8 cellular contexts compared by ENCODE assay signal in the genomic region with DNA sequence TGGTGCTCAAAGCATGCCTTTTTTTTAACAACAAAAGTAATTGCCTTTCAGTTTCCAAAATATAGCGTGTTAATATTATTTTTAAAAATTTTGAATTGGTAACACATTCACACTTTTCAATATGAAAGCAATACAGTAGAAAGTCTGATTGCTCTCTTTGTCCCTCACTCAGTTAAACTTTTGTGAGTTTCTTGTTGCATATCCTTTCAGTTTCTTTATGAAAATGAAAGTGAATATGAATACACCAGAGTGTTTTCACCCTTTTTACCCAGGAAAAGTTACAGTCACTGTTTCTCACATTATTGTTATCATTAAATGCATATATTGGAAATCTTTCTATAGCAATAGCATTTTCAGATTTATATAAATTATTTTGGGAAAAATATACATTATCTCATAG.
DNase-seq lines count a peak whose midpoint lies in the region; ATAC-seq and TF ChIP-seq lines count a peak whose summit lies in the region.
"Had no signal": no experiment of that assay in that cellular context is flagged by ENCODE, and none has a peak within 500 bp of the region (broad histone marks: within the 10 kb centered on the region; RNA-seq: fewer than 3 reads in every experiment).

No MANE protein-coding gene starts in this region.

- H3K27ac ChIP-seq in mesenchymal stem cell (ENCODE audit: low read length, poor library complexity, severe bottlenecking): no peak overlapping the region
- H3K27ac ChIP-seq: right atrium auricular region had no signal

- H2BK12ac ChIP-seq in mesenchymal stem cell (ENCODE audit: low read length in 2 of 2): no peak overlapping the region

- whole genome bisulfite sequencing in mesenchymal stem cell: no CpG with 5 or more reads among the region's 1 CpG

- H3K27me3 ChIP-seq in mesenchymal stem cell (ENCODE audit: control insufficient read depth in 1 of 2, insufficient read depth in 1 of 2, low read length in 2 of 2): no peaks in the 10 kb centered on the region
- H3K27me3 ChIP-seq: right atrium auricular region had no signal

- intact Hi-C loops in mucosa of descending colon (cut with DNase I, micrococcal nuclease): no loop called here

- H4K8ac ChIP-seq in mesenchymal stem cell (ENCODE audit: low read length): no peak overlapping the region

- H2BK15ac ChIP-seq in mesenchymal stem cell (ENCODE audit: low read depth, poor library complexity, severe bottlenecking): no peak overlapping the region

- H3K18ac ChIP-seq in mesenchymal stem cell (ENCODE audit: low read depth in 1 of 2, low read length in 2 of 2): no peak overlapping the region

- H3K4ac ChIP-seq in mesenchymal stem cell (ENCODE audit: low read depth in 1 of 2, low read length in 2 of 2): no peak overlapping the region

- no peak overlapping the region for H3K14ac ChIP-seq in mesenchymal stem cell (ENCODE audit: low read length in 2 of 2)

- H2AK5ac ChIP-seq in mesenchymal stem cell (ENCODE audit: low read length, severe bottlenecking): no peak overlapping the region

- H2BK5ac ChIP-seq in mesenchymal stem cell (ENCODE audit: low read depth, low read length, poor library complexity, severe bottlenecking): no peak overlapping the region

- no peaks in the 10 kb centered on the region for H3K4me1 ChIP-seq in mesenchymal stem cell (ENCODE audit: control insufficient read depth, insufficient read depth, low read depth, low read length)
- no peaks in the 10 kb centered on the region for H3K4me1 ChIP-seq in mucosa of descending colon (ENCODE audit: low read depth)
- H3K4me1 ChIP-seq: right atrium auricular region had no signal

- no peak for TF ChIP-seq CTCF in mucosa of descending colon (IDR thresholded peaks at IDR 0.05)

- no peak overlapping the region for H3K9ac ChIP-seq in mesenchymal stem cell (ENCODE audit: low read length)

- H3K36me3 ChIP-seq in mesenchymal stem cell (ENCODE audit: control insufficient read depth in 1 of 2, insufficient read depth in 2 of 2, low read depth in 1 of 2, low read length in 2 of 2) (no peaks in the 10 kb centered on the region), mucosa of descending colon (ENCODE audit: low read depth) (no peaks in the 10 kb centered on the region)
- H3K36me3 ChIP-seq: right atrium auricular region had no signal

- no peaks in the 10 kb centered on the region for H3K79me1 ChIP-seq in mesenchymal stem cell (replicated peaks; ENCODE audit: low read length, poor library complexity, severe bottlenecking)

- ATAC-seq in GM18907 (IDR thresholded peaks at IDR 0.05; ENCODE audit: unreplicated experiment) (peak; percentile 98), GM21528 (IDR thresholded peaks at IDR 0.05; ENCODE audit: low FRiP score, unreplicated experiment) (peak; percentile 97), HG03108 (IDR thresholded peaks at IDR 0.05; ENCODE audit: unreplicated experiment) (peak; percentile 97), mucosa of descending colon (no peak)

- H3K23ac ChIP-seq in mesenchymal stem cell (ENCODE audit: low read length in 2 of 2): no peak overlapping the region

- H3K4me2 ChIP-seq in mesenchymal stem cell (ENCODE audit: low read length, poor library complexity, severe bottlenecking): no peak overlapping the region

- DNase-seq in mesenchymal stem cell: peak; percentile 9
- DNase-seq in NCI-H748 (lab: John Stamatoyannopoulos, UW; ENCODE audit: unreplicated experiment): no peak
- no peak for DNase-seq in COLO668 (lab: John Stamatoyannopoulos, UW; ENCODE audit: unreplicated experiment)
- no peak for DNase-seq in mucosa of descending colon

- no peak overlapping the region for H2AFZ ChIP-seq in mesenchymal stem cell (ENCODE audit: low read depth, low read length)

- H3K9me3 ChIP-seq in mesenchymal stem cell (ENCODE audit: control insufficient read depth, low read length): no peaks in the 10 kb centered on the region
- H3K9me3 ChIP-seq in mucosa of descending colon: no peaks in the 10 kb centered on the region
- H3K9me3 ChIP-seq: right atrium auricular region had no signal

- no peak overlapping the region for H2BK120ac ChIP-seq in mesenchymal stem cell (ENCODE audit: low read depth, low read length)

- no peak overlapping the region for H4K91ac ChIP-seq in mesenchymal stem cell (ENCODE audit: low read length)

- no peak overlapping the region for H3K4me3 ChIP-seq in mesenchymal stem cell (ENCODE audit: insufficient read depth in 1 of 2, low read depth in 1 of 2, low read length in 2 of 2)
- no peak overlapping the region for H3K4me3 ChIP-seq in mucosa of descending colon
- H3K4me3 ChIP-seq: right atrium auricular region had no signal
